In genomic region chr1:226400519-226401406, GRCh38 we compare ENCODE assay signal across 19 cellular contexts. TPM values are rescaled to one million over a fixed set of nuclear protein-coding genes. Genes with fewer than 3 reads are reported as not detected.
DNase-seq lines count a peak whose midpoint lies in the region; ATAC-seq and TF ChIP-seq lines count a peak whose summit lies in the region.
"Had no signal": no experiment of that assay in that cellular context is flagged by ENCODE, and none has a peak within 500 bp of the region (broad histone marks: within the 10 kb centered on the region; RNA-seq: fewer than 3 reads in every experiment).

No MANE protein-coding gene starts in this region.

- 81% methylated on average over 11 of the region's 11 CpGs for WGBS in right cardiac atrium

- ATAC-seq in WTC11 (no peak), right cardiac atrium (peak; percentile 18 to 32), GM18870 (IDR thresholded peaks at IDR 0.05; ENCODE audit: unreplicated experiment) (no peak), GM18517 (IDR thresholded peaks at IDR 0.05; ENCODE audit: unreplicated experiment) (no peak)
- ATAC-seq: activated CD4-positive, alpha-beta T cell treated with anti-CD3 and anti-CD28 coated beads for 36 hours; mucosa of descending colon had no signal

- intact Hi-C loops in activated naive CD4-positive, alpha-beta T cell treated with anti-CD3 and anti-CD28 coated beads for 36 hours (cut with micrococcal nuclease), result no loop called here
- intact Hi-C loops in right cardiac atrium (cut with DNase I), result no loop called here

- H3K9me3 ChIP-seq in right cardiac atrium (ENCODE audit: control insufficient read depth, low read length), result no peaks in the 10 kb centered on the region
- H3K9me3 ChIP-seq: mucosa of descending colon, upper lobe of left lung had no signal

- POLR2A ChIA-PET in WTC11 (lab: Charles Lee), result no interaction called here

- no peaks in the 10 kb centered on the region for H3K27me3 Mint-ChIP-seq in activated naive CD4-positive, alpha-beta T cell treated with anti-CD3 and anti-CD28 coated beads for 36 hours (ENCODE audit: low read depth)
- H3K27me3 Mint-ChIP-seq in WTC11 (ENCODE audit: low read depth), result no peaks in the 10 kb centered on the region
- H3K27me3 Mint-ChIP-seq: activated CD4-positive, alpha-beta T cell treated with anti-CD3 and anti-CD28 coated beads for 36 hours; activated naive CD8-positive, alpha-beta T cell treated with anti-CD3 and anti-CD28 coated beads, Interleukin-2, amount 10 ng/mL, durations not matched to agents 7 days and 5 days had no signal

- no peaks in the 10 kb centered on the region for H3K27me3 ChIP-seq in right cardiac atrium (ENCODE audit: control insufficient read depth, insufficient read depth)
- H3K27me3 ChIP-seq: upper lobe of left lung had no signal

- peaks cover 53% of the 10 kb centered on the region for H3K36me3 Mint-ChIP-seq in activated naive CD4-positive, alpha-beta T cell treated with anti-CD3 and anti-CD28 coated beads for 36 hours (ENCODE audit: low read depth)
- peaks cover 64% of the 10 kb centered on the region for H3K36me3 Mint-ChIP-seq in WTC11

- H3K9me3 Mint-ChIP-seq in activated naive CD4-positive, alpha-beta T cell treated with anti-CD3 and anti-CD28 coated beads for 36 hours, result no peaks in the 10 kb centered on the region
- no peaks in the 10 kb centered on the region for H3K9me3 Mint-ChIP-seq in WTC11
- H3K9me3 Mint-ChIP-seq: activated naive CD8-positive, alpha-beta T cell treated with anti-CD3 and anti-CD28 coated beads, Interleukin-2, amount 10 ng/mL, durations not matched to agents 7 days and 5 days had no signal

- no peak; the same call in 1 of the 2 replicates for TF ChIP-seq CTCF in WTC11 (IDR thresholded peaks at IDR 0.05)

- H3K27ac Mint-ChIP-seq in activated naive CD4-positive, alpha-beta T cell treated with anti-CD3 and anti-CD28 coated beads for 36 hours, result peak overlapping the region; percentile 7
- H3K27ac Mint-ChIP-seq in WTC11, result peak overlapping the region; percentile 47
- H3K27ac Mint-ChIP-seq: activated CD4-positive, alpha-beta T cell treated with anti-CD3 and anti-CD28 coated beads for 36 hours had no signal

- DNase-seq in activated naive CD4-positive, alpha-beta T cell treated with anti-CD3 and anti-CD28 coated beads for 36 hours, result no peak
- no peak for DNase-seq in activated naive CD4-positive, alpha-beta T cell treated with anti-CD3 and anti-CD28 coated beads, Interleukin-2, amount 50 U/mL, for 16 hours
- DNase-seq in WTC11 (ENCODE audit: low spot score) (no peak), right cardiac atrium (no peak), SIG-M5 treated with dmso at 0.1 percent for 504 hours (lab: John Stamatoyannopoulos, UW; ENCODE audit: unreplicated experiment) (no peak)
- DNase-seq: activated CD4-positive, alpha-beta T cell treated with anti-CD3 and anti-CD28 coated beads for 36 hours; activated naive CD8-positive, alpha-beta T cell treated with anti-CD3 and anti-CD28 coated beads, Interleukin-2, amount 10 ng/mL, durations not matched to agents 7 days and 5 days; effector CD8-positive, alpha-beta T cell; kidney glomerular epithelial cell; mucosa of descending colon; NCI-H1694 treated with DMSO at 0.1 percent for 48 hours; NCI-H510A; small intestine; stimulated activated naive CD4-positive, alpha-beta T cell; T-helper 9 cell; upper lobe of left lung had no signal

- H3K4me3 ChIP-seq in right cardiac atrium (ENCODE audit: low read length), result no peak overlapping the region
- H3K4me3 ChIP-seq: mucosa of descending colon, upper lobe of left lung had no signal

- peaks cover 20% of the 10 kb centered on the region for H3K4me1 ChIP-seq in right cardiac atrium (ENCODE audit: control insufficient read depth, insufficient read depth, low read length)

- H3K4me3 Mint-ChIP-seq in activated naive CD4-positive, alpha-beta T cell treated with anti-CD3 and anti-CD28 coated beads for 36 hours, result no peak overlapping the region
- H3K4me3 Mint-ChIP-seq in WTC11, result no peak overlapping the region
- H3K4me3 Mint-ChIP-seq: activated CD4-positive, alpha-beta T cell treated with anti-CD3 and anti-CD28 coated beads for 36 hours; activated naive CD8-positive, alpha-beta T cell treated with anti-CD3 and anti-CD28 coated beads, Interleukin-2, amount 10 ng/mL, durations not matched to agents 7 days and 5 days had no signal

- CTCF ChIA-PET in activated naive CD4-positive, alpha-beta T cell treated with anti-CD3 and anti-CD28 coated beads for 36 hours (lab: Charles Lee), result interaction anchor here (1.2 kb wide), 1 partner anchor 67 kb away, joined by 14 read pairs; no protein-coding TSS in a partner anchor
- CTCF ChIA-PET in WTC11 (lab: Charles Lee), result interaction anchor here (0.5 to 0.7 kb wide), 2 partner anchors 149 to 205 kb away, joined by 4 to 6 read pairs; partner anchors contain the start of gene STUM

- peaks cover 52% of the 10 kb centered on the region for H3K4me1 Mint-ChIP-seq in activated naive CD4-positive, alpha-beta T cell treated with anti-CD3 and anti-CD28 coated beads for 36 hours (ENCODE audit: low read depth)
- peaks cover 52% of the 10 kb centered on the region for H3K4me1 Mint-ChIP-seq in WTC11

- H3K27ac ChIP-seq in right cardiac atrium (ENCODE audit: low read length) (peak overlapping the region; percentile 41), temporal lobe (ENCODE audit: low read depth, low read length) (peak overlapping the region; percentile 18)
- H3K27ac ChIP-seq: upper lobe of left lung had no signal

TF ChIP-seq in WTC11, 78 proteins besides CTCF, POLR2A, EP300 and RAD21:
- no peak for TF ChIP-seq TP53 (CRISPR knock-in tag; IDR thresholded peaks at IDR 0.05)

RNA-seq across cellular contexts. Expression of gene PARP1, which starts 7.1 kb away (rescaled TPM):
- 100 to 1,000 TPM; 265 to 273 TPM for total RNA-seq in activated naive CD4-positive, alpha-beta T cell treated with anti-CD3 and anti-CD28 coated beads for 36 hours
- total RNA-seq in WTC11 (2021) (366 to 376 TPM (median 371 TPM) in 3 replicates), right cardiac atrium (10 to 100 TPM; 50.2 to 61.6 (median 56.4) TPM), temporal lobe (92.4 TPM)
- polyA plus RNA-seq in right cardiac atrium, result 34.2 TPM

Comparison
In these comparisons a context has a peak if more than half of its experiments do, and no peak if none do; other contexts are left out.
1. ATAC-seq: peak in right cardiac atrium (2 of 2); none in WTC11 (single experiment), GM18870 (single experiment) and GM18517 (single experiment).